In the genomic region with DNA sequence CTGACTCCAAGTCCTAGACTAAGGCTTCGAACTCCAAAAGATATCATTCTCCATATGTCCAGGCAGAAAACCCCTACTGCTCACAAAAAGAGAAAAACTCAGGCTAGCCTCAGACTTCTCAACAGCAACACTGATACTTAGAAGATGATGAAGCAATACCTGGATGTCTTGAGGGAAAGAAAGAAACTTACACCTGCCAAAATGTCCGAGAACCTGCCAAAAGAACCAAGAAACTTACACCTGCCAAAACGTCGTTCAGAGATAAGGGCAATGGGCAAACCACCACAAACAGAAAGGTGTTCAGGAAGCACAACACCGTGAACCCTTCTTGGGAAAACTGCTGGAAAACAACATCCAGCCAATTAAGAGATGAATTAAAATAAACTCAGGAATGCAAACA, we compare ENCODE assay signal across 14 cellular contexts. TPM values are rescaled to one million over a fixed set of nuclear protein-coding genes. Genes with fewer than 3 reads are reported as not detected.
A peak's percentile ranks its signal among the peaks of the same experiment; 100 is the strongest.
DNase-seq lines count a peak whose midpoint lies in the region; ATAC-seq, FAIRE-seq and TF ChIP-seq lines count a peak whose summit lies in the region.
"Had no signal": no experiment of that assay in that cellular context is flagged by ENCODE, and none has a peak within 500 bp of the region (broad histone marks: within the 10 kb centered on the region; RNA-seq: fewer than 3 reads in every experiment).

No MANE protein-coding gene starts in this region.

- no peaks in the 10 kb centered on the region for H3K9me3 ChIP-seq in left ventricle myocardium inferior (replicated peaks)
- H3K9me3 ChIP-seq in pancreas, result no peaks in the 10 kb centered on the region
- H3K9me3 ChIP-seq: BLaER1 treated with 17β-estradiol and CSF1 and Interleukin-3, amounts not matched to agents 10 nM and 100 nM had no signal

- ATAC-seq in left ventricle myocardium superior (no peak), pancreas (peak; percentile 58 to 74 (median 71)), HG03175 (IDR thresholded peaks at IDR 0.05; ENCODE audit: unreplicated experiment) (no peak), GM19324 (IDR thresholded peaks at IDR 0.05; ENCODE audit: low FRiP score, unreplicated experiment) (no peak)
- ATAC-seq: GM12878 had no signal

- H3K27ac ChIP-seq in left ventricle myocardium inferior (replicated peaks), result peak overlapping the region; percentile 55
- peak overlapping the region in 1 of 4 donors; percentile 32 for H3K27ac ChIP-seq in pancreas
- H3K27ac ChIP-seq: BLaER1 treated with 17β-estradiol and CSF1 and Interleukin-3, amounts not matched to agents 10 nM and 100 nM; GM23248 had no signal

- H3K4me3 ChIP-seq in left ventricle myocardium inferior (no peak overlapping the region), pancreas (no peak overlapping the region)
- H3K4me3 ChIP-seq: BLaER1 treated with 17β-estradiol and CSF1 and Interleukin-3, amounts not matched to agents 10 nM and 100 nM; GM12878; GM23248 had no signal

- peaks cover 95% of the 10 kb centered on the region for H3K4me1 ChIP-seq in left ventricle myocardium inferior
- H3K4me1 ChIP-seq in pancreas, result peaks cover 4 to 10% (median 4%) of the 10 kb centered on the region in 3 donors

- intact Hi-C loops in left ventricle myocardium inferior (cut with micrococcal nuclease) (no loop called here), left ventricle myocardium superior (cut with micrococcal nuclease) (no loop called here), pancreas (cut with DNase I) (no loop called here)

- 19 to 20% methylated on average over 5 of the region's 5 CpGs for WGBS in pancreas, 2 donors

- DNase-seq in left ventricle myocardium inferior, result no peak
- DNase-seq in left ventricle myocardium superior, result no peak
- peak; percentile 32 for DNase-seq in cerebellar cortex (ENCODE audit: low spot score)
- no peak for DNase-seq in pancreas
- no peak for DNase-seq in NCI-H2029 treated with DMSO at 0.1 percent for 48 hours (lab: John Stamatoyannopoulos, UW)
- DNase-seq: 8988T; CD4-positive, CD25-positive, alpha-beta regulatory T cell; GM23248; H7 had no signal

- TF ChIP-seq CTCF in left ventricle myocardium inferior (IDR thresholded peaks at IDR 0.05; ENCODE audit: borderline replicate concordance), result no peak
- TF ChIP-seq CTCF in pancreas (IDR thresholded peaks at IDR 0.05), result no peak

- FAIRE-seq in pancreas (lab: Jason Lieb, UNC), result no peak
- FAIRE-seq: GM12878, GM18507 had no signal

- H3K27me3 ChIP-seq in left ventricle myocardium inferior (ENCODE audit: low read depth), result no peaks in the 10 kb centered on the region
- H3K27me3 ChIP-seq in pancreas, result no peaks in the 10 kb centered on the region
- H3K27me3 ChIP-seq: BLaER1 treated with 17β-estradiol and CSF1 and Interleukin-3, amounts not matched to agents 10 nM and 100 nM had no signal

- H3K36me3 ChIP-seq in left ventricle myocardium inferior, result no peaks in the 10 kb centered on the region
- H3K36me3 ChIP-seq in pancreas, result no peaks in the 10 kb centered on the region
- H3K36me3 ChIP-seq: BLaER1 treated with 17β-estradiol and CSF1 and Interleukin-3, amounts not matched to agents 10 nM and 100 nM had no signal

RNA-seq across cellular contexts. Expression of a gene that starts 15.3 kb away (rescaled TPM):
- 674 TPM for total RNA-seq in left ventricle myocardium inferior
- 808 TPM for total RNA-seq in left ventricle myocardium superior
- total RNA-seq in pancreas, result 10 to 100 TPM; 28.1 to 44.5 (median 37.1) TPM
- 10 to 100 TPM; 13.3 to 30.8 TPM for polyA plus RNA-seq in pancreas

Comparison
In these comparisons a context has a peak if more than half of its experiments do, and no peak if none do; other contexts are left out.
1. ATAC-seq: peak in pancreas (4 of 4); none in left ventricle myocardium superior (single experiment), HG03175 (single experiment) and GM19324 (single experiment).
2. RNA of a gene that starts 15.3 kb away (total RNA-seq): 808 TPM in left ventricle myocardium superior (single experiment) and 674 TPM in left ventricle myocardium inferior (single experiment); 28.1 to 44.5 TPM in pancreas; every median in the first group is over 10 times any median in the second.